8 cellular contexts compared by ENCODE assay signal in genomic region chr14:73569185-73569957, GRCh38. TPM values are rescaled to one million over a fixed set of nuclear protein-coding genes. Genes with fewer than 3 reads are reported as not detected.
A peak's percentile ranks its signal among the peaks of the same experiment; 100 is the strongest.
DNase-seq lines count a peak whose midpoint lies in the region; ATAC-seq and TF ChIP-seq lines count a peak whose summit lies in the region.
"Not testable (repeated sequence)": the region's sequence is repeated elsewhere in the genome, so short reads cannot be mapped to it uniquely, and the experiment has no call there.

TSS of gene ACOT2 (plus strand) at chr14:73569213. CDS start at chr14:73569241, 28 bp downstream.

- peak; percentile 62 for ATAC-seq in GM19351 (IDR thresholded peaks at IDR 0.05; ENCODE audit: unreplicated experiment)
- peak; percentile 85 to 90 for ATAC-seq in lower lobe of right lung

- TF ChIP-seq CTCF in lower lobe of right lung (IDR thresholded peaks at IDR 0.05), result not testable (repeated sequence)

- H3K27ac ChIP-seq in lower lobe of right lung, result peak within 1 kb of the TSS; percentile 94

- CTCF ChIA-PET in activated CD8-positive, alpha-beta memory T cell treated with anti-CD3 and anti-CD28 coated beads for 36 hours (lab: Charles Lee), result interaction anchor here (0.5 to 2.3 kb wide), 12 partner anchors 10 to 317 kb away, joined by 3 to 11 read pairs (median 4); partner anchors contain the start of genes RIOX1 and ZNF410

- H3K36me3 ChIP-seq in lower lobe of right lung, result not testable (repeated sequence)

- peak in 13 of 14 donors; percentile 20 to 84 (median 59) for DNase-seq in C1 segment of cervical spinal cord (lab: John Stamatoyannopoulos, UW)
- peak; percentile 74 for DNase-seq in HPDE6-E6E7 (ENCODE audit: extremely low spot score)
- DNase-seq in NK-92 treated with Interleukin-12 subunit alpha and Interleukin-12 subunit beta, amount 100 ng/mL, for 24 hours (lab: John Stamatoyannopoulos, UW), result peak; percentile 75
- DNase-seq in effector CD8-positive, alpha-beta T cell (lab: John Stamatoyannopoulos, UW), result peak; percentile 38
- peak; percentile 88 for DNase-seq in lower lobe of right lung
- DNase-seq in stimulated activated CD4-positive, alpha-beta T cell treated with anti-CD3 and anti-CD28 coated beads, Interleukin-4, amount 100 ng/mL, for 4 hours, result peak; percentile 83 to 92

- H3K27me3 ChIP-seq in lower lobe of right lung (ENCODE audit: low read depth), result not testable (repeated sequence)

- peak within 1 kb of the TSS; percentile 73 for H3K4me3 ChIP-seq in lower lobe of right lung

- intact Hi-C loops in lower lobe of right lung (cut with DNase I), result not testable (repeated sequence)

- H3K9me3 ChIP-seq in lower lobe of right lung, result not testable (repeated sequence)

- H3K4me1 ChIP-seq in lower lobe of right lung, result peaks cover 36% of the 10 kb centered on the region

- POLR2A ChIA-PET in activated CD8-positive, alpha-beta memory T cell treated with anti-CD3 and anti-CD28 coated beads for 36 hours (lab: Charles Lee), result interaction anchor here (0.5 to 1.6 kb wide), 15 partner anchors 23 to 733 kb away, joined by 3 to 8 read pairs (median 5); partner anchors contain the start of genes ACOT6, DNAL1 and RIOX1

RNA-seq across cellular contexts. Expression of gene ACOT2, which starts in this region (rescaled TPM):
- total RNA-seq in activated CD8-positive, alpha-beta memory T cell treated with anti-CD3 and anti-CD28 coated beads for 36 hours, result 10 to 100 TPM; 10.8 to 13.2 TPM
- total RNA-seq in lower lobe of right lung, result 52.9 TPM

Comparison
In these comparisons a context has a peak if more than half of its experiments do, and no peak if none do; other contexts are left out.
1. Peak in every context shown above with its lines: DNase-seq, ATAC-seq, H3K4me3 ChIP-seq and H3K27ac ChIP-seq.
2. DNase-seq: peak in every context shown above with its lines; median percentile 88 in lower lobe of right lung; 88 in stimulated activated CD4-positive, alpha-beta T cell treated with anti-CD3 and anti-CD28 coated beads, Interleukin-4, amount 100 ng/mL, for 4 hours; 75 in NK-92 treated with Interleukin-12 subunit alpha and Interleukin-12 subunit beta, amount 100 ng/mL, for 24 hours; 74 in HPDE6-E6E7; 59 in C1 segment of cervical spinal cord; 38 in effector CD8-positive, alpha-beta T cell.